Comparison of ENCODE assay signal across 8 cellular contexts in genomic region chr6:70884074-70884983, GRCh38.
DNase-seq lines count a peak whose midpoint lies in the region; ATAC-seq and TF ChIP-seq lines count a peak whose summit lies in the region.

No MANE protein-coding gene starts in this region.

- no peaks in the 10 kb centered on the region for H3K4me1 Mint-ChIP-seq in CD8-positive, alpha-beta memory T cell
- H3K4me1 Mint-ChIP-seq in activated T-cell treated with anti-CD3 and anti-CD28 coated beads, Interleukin-2, amount 50 U/mL, for 4 hours (ENCODE audit: low read depth), result no peaks in the 10 kb centered on the region

- no peaks in the 10 kb centered on the region for H3K27me3 ChIP-seq in CD8-positive, alpha-beta memory T cell (ENCODE audit: insufficient read depth, low read length, poor library complexity, severe bottlenecking)
- H3K27me3 ChIP-seq in neutrophil (peaks cover 9% of the 10 kb centered on the region), thoracic aorta (replicated peaks; ENCODE audit: insufficient read depth) (no peaks in the 10 kb centered on the region)

- no peak overlapping the region for H3K4me3 Mint-ChIP-seq in CD8-positive, alpha-beta memory T cell
- no peak overlapping the region for H3K4me3 Mint-ChIP-seq in activated T-cell treated with anti-CD3 and anti-CD28 coated beads, Interleukin-2, amount 50 U/mL, for 4 hours

- POLR2A ChIA-PET in CD8-positive, alpha-beta memory T cell (lab: Charles Lee), result interaction anchor here (0.5 kb wide), 1 partner anchor 309 kb away, joined by 7 read pairs; no protein-coding TSS in a partner anchor
- POLR2A ChIA-PET in OCI-LY7 (lab: Charles Lee), result interaction anchor here (0.5 to 1.2 kb wide), 6 partner anchors 19 to 424 kb away, joined by 3 to 7 read pairs (median 3); no protein-coding TSS in a partner anchor

- ATAC-seq in GM19395 (IDR thresholded peaks at IDR 0.05; ENCODE audit: unreplicated experiment), result peak; percentile 76
- ATAC-seq in activated T-cell treated with anti-CD3 and anti-CD28 coated beads, Interleukin-2, amount 50 U/mL, for 4 hours, result peak; percentile 79 to 85
- no peak for ATAC-seq in thoracic aorta (ENCODE audit: insufficient number of reproducible peaks, low FRiP score, low read depth)

- no peaks in the 10 kb centered on the region for H4K20me1 ChIP-seq in OCI-LY7 (ENCODE audit: insufficient read depth, low read length)

- intact Hi-C loops in OCI-LY7 (cut with micrococcal nuclease; ENCODE audit: unreplicated experiment), result loop anchor here (1.0 to 5.0 kb wide), 3 partner anchors 128 to 364 kb away; no protein-coding TSS in a partner anchor

- no peaks in the 10 kb centered on the region for H3K9me3 ChIP-seq in CD8-positive, alpha-beta memory T cell (ENCODE audit: low read length)
- H3K9me3 ChIP-seq in OCI-LY7 (ENCODE audit: low read length) (no peaks in the 10 kb centered on the region), neutrophil (no peaks in the 10 kb centered on the region), thoracic aorta (no peaks in the 10 kb centered on the region)

- no peaks in the 10 kb centered on the region for H3K36me3 ChIP-seq in CD8-positive, alpha-beta memory T cell (ENCODE audit: insufficient read depth, low read length)
- H3K36me3 ChIP-seq in OCI-LY7 (ENCODE audit: insufficient read depth, low read length) (no peaks in the 10 kb centered on the region), neutrophil (no peaks in the 10 kb centered on the region), thoracic aorta (no peaks in the 10 kb centered on the region)

- TF ChIP-seq CTCF in OCI-LY7 (conservative IDR thresholded peaks at IDR 0.05; ENCODE audit: low read length), result peak; percentile 94
- peak; percentile 85 for TF ChIP-seq CTCF in fibroblast of pulmonary artery (IDR thresholded peaks at IDR 0.05; ENCODE audit: low read length, missing control alignments)
- peak; percentile 58 for TF ChIP-seq CTCF in neutrophil (IDR thresholded peaks at IDR 0.05)
- peak; percentile 89 for TF ChIP-seq CTCF in thoracic aorta (IDR thresholded peaks at IDR 0.05)

- H3K9me3 Mint-ChIP-seq in CD8-positive, alpha-beta memory T cell, result no peaks in the 10 kb centered on the region
- no peaks in the 10 kb centered on the region for H3K9me3 Mint-ChIP-seq in activated T-cell treated with anti-CD3 and anti-CD28 coated beads, Interleukin-2, amount 50 U/mL, for 4 hours

- H2AFZ ChIP-seq in OCI-LY7 (ENCODE audit: low read length), result no peak overlapping the region

- no peaks in the 10 kb centered on the region for H3K9me2 ChIP-seq in OCI-LY7 (ENCODE audit: insufficient read depth, low read length)

- no peaks in the 10 kb centered on the region for H3K79me2 ChIP-seq in OCI-LY7 (ENCODE audit: insufficient read depth, low read depth, low read length)

- no peaks in the 10 kb centered on the region for H3K36me3 Mint-ChIP-seq in CD8-positive, alpha-beta memory T cell
- no peaks in the 10 kb centered on the region for H3K36me3 Mint-ChIP-seq in activated T-cell treated with anti-CD3 and anti-CD28 coated beads, Interleukin-2, amount 50 U/mL, for 4 hours (ENCODE audit: insufficient read depth)

- H3K4me1 ChIP-seq in CD8-positive, alpha-beta memory T cell (ENCODE audit: insufficient read depth, low read length), result no peaks in the 10 kb centered on the region
- no peaks in the 10 kb centered on the region for H3K4me1 ChIP-seq in OCI-LY7 (ENCODE audit: insufficient read depth, low read length, poor library complexity, severe bottlenecking)
- no peaks in the 10 kb centered on the region for H3K4me1 ChIP-seq in neutrophil (ENCODE audit: control insufficient read depth in 1 of 2, insufficient read depth in 1 of 2, low read depth in 1 of 2, low read length in 1 of 2)
- H3K4me1 ChIP-seq in thoracic aorta (ENCODE audit: control insufficient read depth in 1 of 2, low read depth in 2 of 2), result no peaks in the 10 kb centered on the region

- no peak overlapping the region for H3K4me3 ChIP-seq in CD8-positive, alpha-beta memory T cell (ENCODE audit: low read length)
- H3K4me3 ChIP-seq in OCI-LY7 (ENCODE audit: low read depth, low read length, poor library complexity, severe bottlenecking) (no peak overlapping the region), fibroblast of pulmonary artery (replicated peaks; ENCODE audit: low read depth, low read length) (no peak overlapping the region), neutrophil (ENCODE audit: low read depth in 1 of 2, low read length in 1 of 2) (no peak overlapping the region), thoracic aorta (no peak overlapping the region)

- H3K27me3 Mint-ChIP-seq in CD8-positive, alpha-beta memory T cell, result peaks cover 7 to 44% of the 10 kb centered on the region in 2 donors
- H3K27me3 Mint-ChIP-seq in activated T-cell treated with anti-CD3 and anti-CD28 coated beads, Interleukin-2, amount 50 U/mL, for 4 hours (ENCODE audit: low read depth), result peaks cover 8% of the 10 kb centered on the region

- CTCF ChIA-PET in CD8-positive, alpha-beta memory T cell (lab: Charles Lee), result interaction anchor here (0.7 to 2.8 kb wide), 25 partner anchors 8 to 663 kb away, joined by 3 to 58 read pairs (median 4); partner anchors contain the start of gene SMAP1
- CTCF ChIA-PET in OCI-LY7 (lab: Charles Lee; ENCODE audit: unreplicated experiment), result interaction anchor here (0.7 to 1.2 kb wide), 3 partner anchors 18 to 177 kb away, joined by 3 to 7 read pairs (median 3); no protein-coding TSS in a partner anchor

- H3K27ac ChIP-seq in CD8-positive, alpha-beta memory T cell (ENCODE audit: low read depth, low read length), result no peak overlapping the region
- H3K27ac ChIP-seq in OCI-LY7 (ENCODE audit: low read depth, low read length, poor library complexity, severe bottlenecking), result no peak overlapping the region
- no peak overlapping the region for H3K27ac ChIP-seq in neutrophil
- H3K27ac ChIP-seq in thoracic aorta, result no peak overlapping the region

- BruUV-seq in OCI-LY7 (replicated peaks; lab: Mats Ljungman, UMichigan), result no TSS peak

- no peak overlapping the region for H3K27ac Mint-ChIP-seq in CD8-positive, alpha-beta memory T cell

- H3K4me2 ChIP-seq in OCI-LY7 (ENCODE audit: low read length), result no peak overlapping the region

- DNase-seq in CD8-positive, alpha-beta memory T cell, result peak; percentile 21 to 64 (median 43)
- DNase-seq in HT-29 (ENCODE audit: low spot score) (peak; percentile 78), OCI-LY7 (ENCODE audit: low spot score) (peak; percentile 61), fibroblast of pulmonary artery (ENCODE audit: low read depth) (peak; percentile 60), thoracic aorta (ENCODE audit: low spot score) (no peak)
- peak; percentile 40 for DNase-seq in activated T-cell treated with anti-CD3 and anti-CD28 coated beads, Interleukin-2, amount 50 U/mL, for 4 hours
